ENCODE assay signal across 26 cellular contexts in genomic region chr12:27284021-27284420, GRCh38. TPM values are rescaled to one million over a fixed set of nuclear protein-coding genes. Genes with fewer than 3 reads are reported as not detected.
DNase-seq lines count a peak whose midpoint lies in the region; ATAC-seq and TF ChIP-seq lines count a peak whose summit lies in the region.
"Had no signal": no experiment of that assay in that cellular context is flagged by ENCODE, and none has a peak within 500 bp of the region (broad histone marks: within the 10 kb centered on the region; RNA-seq: fewer than 3 reads in every experiment).

No MANE protein-coding gene starts in this region.

- no peaks in the 10 kb centered on the region for H3K36me3 Mint-ChIP-seq in endothelial cell (ENCODE audit: low read depth, unreplicated experiment)
- H3K36me3 Mint-ChIP-seq: WTC11 had no signal

- peaks cover 3 to 72% (median 51%) of the 10 kb centered on the region in 12 donors for H3K4me1 ChIP-seq in heart left ventricle
- peaks cover 28% of the 10 kb centered on the region for H3K4me1 ChIP-seq in osteoblast (ENCODE audit: insufficient read depth, low read length)
- H3K4me1 ChIP-seq in uterus = no peaks in the 10 kb centered on the region
- H3K4me1 ChIP-seq in BE2C = peaks cover 20% of the 10 kb centered on the region

- H3K36me3 ChIP-seq in heart left ventricle (no peaks in the 10 kb centered on the region), osteoblast (ENCODE audit: insufficient read depth, low read length) (no peaks in the 10 kb centered on the region), uterus (no peaks in the 10 kb centered on the region), BE2C (no peaks in the 10 kb centered on the region)

- no peaks in the 10 kb centered on the region for H3K27me3 Mint-ChIP-seq in endothelial cell (ENCODE audit: unreplicated experiment)
- H3K27me3 Mint-ChIP-seq: IgD-negative memory B cell; memory B cell; naive thymus-derived CD4-positive, alpha-beta T cell had no signal

- no peak overlapping the region for H2AFZ ChIP-seq in osteoblast (ENCODE audit: low read length)

- intact Hi-C loops in heart left ventricle (cut with DNase I) (loop anchor here in 3 of 10 donors (5.0 kb wide), 1 partner anchor 37 kb away; no protein-coding TSS in a partner anchor), cardiac septum (cut with DNase I) (no loop called here), uterus (cut with DNase I; ENCODE audit: low total_unique reads) (no loop called here)

- H3K4me1 Mint-ChIP-seq in endothelial cell (ENCODE audit: unreplicated experiment) = peaks cover 19% of the 10 kb centered on the region

- H3K9me3 ChIP-seq in heart left ventricle = no peaks in the 10 kb centered on the region
- H3K9me3 ChIP-seq in osteoblast (ENCODE audit: low read depth, low read length) = no peaks in the 10 kb centered on the region
- H3K9me3 ChIP-seq in uterus = no peaks in the 10 kb centered on the region
- H3K9me3 ChIP-seq in BE2C = no peaks in the 10 kb centered on the region
- H3K9me3 ChIP-seq: Caco-2 had no signal

- ATAC-seq in heart left ventricle (peak; percentile 23 to 46 (median 34)), HG03097 (IDR thresholded peaks at IDR 0.05; ENCODE audit: low FRiP score, unreplicated experiment) (no peak), HG03095 (IDR thresholded peaks at IDR 0.05; ENCODE audit: unreplicated experiment) (no peak)
- ATAC-seq: HCT116; naive thymus-derived CD4-positive, alpha-beta T cell; WTC11 had no signal

- no peak overlapping the region for H3K4me3 Mint-ChIP-seq in endothelial cell (ENCODE audit: unreplicated experiment)
- H3K4me3 Mint-ChIP-seq: memory B cell; naive thymus-derived CD4-positive, alpha-beta T cell; WTC11 had no signal

- TF ChIP-seq POLR2A in heart left ventricle (IDR thresholded peaks at IDR 0.05) (no peak), uterus (IDR thresholded peaks at IDR 0.05) (no peak)

- H3K4me3 ChIP-seq in heart left ventricle (no peak overlapping the region), osteoblast (ENCODE audit: insufficient read depth, low read length) (no peak overlapping the region), uterus (no peak overlapping the region), BE2C (ENCODE audit: low read depth, low read length) (no peak overlapping the region)

- DNase-seq in heart left ventricle = no peak
- no peak for DNase-seq in cardiac septum (ENCODE audit: low spot score)
- DNase-seq in endothelial cell (ENCODE audit: low spot score) = no peak
- no peak for DNase-seq in osteoblast (ENCODE audit: insufficient read length, low spot score, missing footprints)
- DNase-seq in uterus = no peak
- no peak for DNase-seq in BE2C
- DNase-seq: activated CD8-positive, alpha-beta memory T cell treated with anti-CD3 and anti-CD28 coated beads, Interleukin-2, amount 50 U/mL, for 4 hours; activated naive CD4-positive, alpha-beta T cell treated with anti-CD3 and anti-CD28 coated beads, Interleukin-2, amount 50 U/mL, for 16 hours; amygdala; Caco-2; caudate nucleus; DMS79; GF-D8; head of caudate nucleus; naive thymus-derived CD4-positive, alpha-beta T cell; NCI-H1092 treated with DMSO at 0.1 percent for 48 hours; NCI-H187 treated with DMSO at 0.1 percent for 48 hours; nucleus accumbens; T1000 had no signal

- H3K9me3 Mint-ChIP-seq in endothelial cell (ENCODE audit: unreplicated experiment) = no peaks in the 10 kb centered on the region
- H3K9me3 Mint-ChIP-seq: IgD-negative memory B cell; memory B cell; naive thymus-derived CD4-positive, alpha-beta T cell; WTC11 had no signal

- H3K27ac ChIP-seq in heart left ventricle (peak overlapping the region; percentile 49 to 80 (median 67)), osteoblast (ENCODE audit: low read depth, low read length) (peak overlapping the region; percentile 73), uterus (peak overlapping the region; percentile 33 to 84)
- H3K27ac ChIP-seq: RWPE1 had no signal

- H3K27me3 ChIP-seq in heart left ventricle = no peaks in the 10 kb centered on the region
- H3K27me3 ChIP-seq in osteoblast (ENCODE audit: insufficient read depth, low read length) = no peaks in the 10 kb centered on the region
- H3K27me3 ChIP-seq in uterus = no peaks in the 10 kb centered on the region
- H3K27me3 ChIP-seq in BE2C = no peaks in the 10 kb centered on the region

- WGBS in heart left ventricle, 4 donors = 58 to 75% (median 64%) methylated on average over 3 of the region's 3 CpGs

- H3K79me2 ChIP-seq in osteoblast (ENCODE audit: insufficient read depth, low read length) = peaks cover 64% of the 10 kb centered on the region

- H3K27ac Mint-ChIP-seq in endothelial cell (ENCODE audit: unreplicated experiment) = peak overlapping the region; percentile 67
- H3K27ac Mint-ChIP-seq: IgD-negative memory B cell, memory B cell, WTC11 had no signal

- H3K4me2 ChIP-seq in osteoblast (ENCODE audit: insufficient read depth, low read length) = no peak overlapping the region

- peaks cover 6% of the 10 kb centered on the region for H4K20me1 ChIP-seq in osteoblast (ENCODE audit: insufficient read depth, low read length)

- TF ChIP-seq CTCF in heart left ventricle (IDR thresholded peaks at IDR 0.05) (no peak), endothelial cell (IDR thresholded peaks at IDR 0.05; ENCODE audit: unreplicated experiment) (no peak), osteoblast (IDR thresholded peaks at IDR 0.05; ENCODE audit: extremely low read depth, low read depth, low read length) (no peak), uterus (IDR thresholded peaks at IDR 0.05) (no peak), BE2C (IDR thresholded peaks at IDR 0.05; ENCODE audit: low read depth, low read length) (no peak)

RNA-seq across cellular contexts. Expression of gene STK38L, which starts 39.9 kb away (rescaled TPM):
- total RNA-seq in heart left ventricle (100 to 1,000 TPM in 2 of 9 donors, 10 to 100 TPM in 7; 26.3 to 142 (median 83.7) TPM), cardiac septum (269 TPM), endothelial cell (ENCODE audit: unreplicated experiment) (30.8 TPM), osteoblast (64.8 and 68.8 TPM in 2 replicates), uterus (10 to 100 TPM; 26.9 to 69.3 (median 49.9) TPM)
- 10 to 100 TPM; 21.1 to 22.3 TPM for polyA plus RNA-seq in heart left ventricle
- 12.4 TPM for polyA plus RNA-seq in BE2C (2012; ENCODE audit: insufficient read depth, insufficient read length, low read depth)

RNA-seq across cellular contexts. Expression of gene BMAL2, which starts 48.6 kb away (rescaled TPM):
- total RNA-seq in heart left ventricle (10 to 100 TPM in 1 of 9 donors, 1 to 10 TPM in 8; 1.1 to 10.7 (median 2.9) TPM), cardiac septum (8.9 TPM), endothelial cell (ENCODE audit: unreplicated experiment) (7.9 TPM), osteoblast (18.3 and 21.7 TPM in 2 replicates), uterus (1 to 10 TPM in 2 of 4 donors, under 1 TPM in 2; under 0.01 to 6.3 (median 1.5) TPM)
- 1 to 10 TPM in 1 of 2 donors, under 1 TPM in 1; 0.30 to 1.6 TPM for polyA plus RNA-seq in heart left ventricle
- not detected for polyA plus RNA-seq in BE2C (2012; ENCODE audit: insufficient read depth, insufficient read length, low read depth)
- polyA plus RNA-seq: naive thymus-derived CD4-positive, alpha-beta T cell had no signal

Comparison
In these comparisons a context has a peak if more than half of its experiments do, and no peak if none do; other contexts are left out.
1. ATAC-seq: peak in heart left ventricle (4 of 4); none in HG03097 (single experiment) and HG03095 (single experiment).
2. Peak in every context shown above with its lines, with median percentiles within 50 percentile points of each other: H3K27ac ChIP-seq.